ENCODE assay signal across 10 cellular contexts in genomic region chr18:5630766-5631413, GRCh38.
A peak's percentile ranks its signal among the peaks of the same experiment; 100 is the strongest.
DNase-seq lines count a peak whose midpoint lies in the region; TF ChIP-seq lines count a peak whose summit lies in the region.
"Had no signal": no experiment of that assay in that cellular context is flagged by ENCODE, and none has a peak within 500 bp of the region (broad histone marks: within the 10 kb centered on the region; RNA-seq: fewer than 3 reads in every experiment).

No MANE protein-coding gene starts in this region.

- H2AFZ ChIP-seq in trophoblast cell (ENCODE audit: insufficient read depth, low read length, poor library complexity), result no peak overlapping the region

- H2BK120ac ChIP-seq in trophoblast cell (ENCODE audit: insufficient read depth, low read length, poor library complexity), result peak overlapping the region; percentile 14

- no peak for TF ChIP-seq CTCF in glutamatergic neuron (IDR thresholded peaks at IDR 0.05; ENCODE audit: partially characterized antibody, unreplicated experiment)

- no peak overlapping the region for H3K14ac ChIP-seq in trophoblast cell (ENCODE audit: low read length)

- peak overlapping the region; percentile 10 for H3K4me3 Mint-ChIP-seq in glutamatergic neuron (ENCODE audit: unreplicated experiment)

- H3K36me3 Mint-ChIP-seq in glutamatergic neuron (ENCODE audit: unreplicated experiment), result no peaks in the 10 kb centered on the region

- DNase-seq in DMS53 (lab: John Stamatoyannopoulos, UW) (peak; percentile 43), DMS53 treated with DMSO at 0.1 percent for 48 hours (lab: John Stamatoyannopoulos, UW; ENCODE audit: unreplicated experiment) (no peak), RPMI7951 (ENCODE audit: low read depth) (peak; percentile 39), glutamatergic neuron (no peak), trophoblast cell (no peak), GM03348 (ENCODE audit: low spot score) (no peak), glomerular visceral epithelial cell (ENCODE audit: extremely low spot score) (no peak), NCI-H1105 (lab: John Stamatoyannopoulos, UW) (no peak)
- DNase-seq: OCI-M1 had no signal

- peak overlapping the region; percentile 82 for H3K4me2 ChIP-seq in trophoblast cell (ENCODE audit: low read length)

- no peak overlapping the region for H4K12ac ChIP-seq in trophoblast cell (ENCODE audit: low read depth, low read length)

- H4K91ac ChIP-seq in trophoblast cell (ENCODE audit: low read depth, low read length), result peak overlapping the region; percentile 16

- no peaks in the 10 kb centered on the region for H3K9me3 ChIP-seq in trophoblast cell (ENCODE audit: insufficient read depth, low read depth, low read length)

- H2BK5ac ChIP-seq in trophoblast cell (ENCODE audit: low read depth, low read length, poor library complexity), result no peak overlapping the region

- H3K9ac ChIP-seq in trophoblast cell (ENCODE audit: low read length), result no peak overlapping the region

- no peaks in the 10 kb centered on the region for H3K4me1 Mint-ChIP-seq in glutamatergic neuron (ENCODE audit: low read depth, unreplicated experiment)

- peak overlapping the region; percentile 21 for H2BK12ac ChIP-seq in trophoblast cell (ENCODE audit: low read length)

- peaks cover 30% of the 10 kb centered on the region for H3K79me1 ChIP-seq in trophoblast cell (ENCODE audit: low read length)

- no CpG with 5 or more reads among the region's 19 CpGs for WGBS in trophoblast cell (ENCODE audit: extremely low coverage, insufficient coverage, insufficient read length)

- H3K4me3 ChIP-seq in trophoblast cell (ENCODE audit: low read depth, low read length), result no peak overlapping the region

- H3K79me2 ChIP-seq in trophoblast cell (ENCODE audit: control insufficient read depth, insufficient read depth, low read length, poor library complexity), result peaks cover 27% of the 10 kb centered on the region

- H3K4me1 ChIP-seq in trophoblast cell (ENCODE audit: control insufficient read depth in 1 of 2, insufficient read depth in 2 of 2, low read length in 2 of 2), result peaks cover 9 to 14% of the 10 kb centered on the region in 2 experiments

- peak overlapping the region; percentile 71 for H4K8ac ChIP-seq in trophoblast cell (ENCODE audit: low read depth, low read length)

- peaks cover 6% of the 10 kb centered on the region for H3K27me3 Mint-ChIP-seq in glutamatergic neuron (ENCODE audit: unreplicated experiment)

- no peaks in the 10 kb centered on the region for H3K36me3 ChIP-seq in trophoblast cell (ENCODE audit: control insufficient read depth in 1 of 2, insufficient read depth in 2 of 2, low read length in 2 of 2)

- no peak overlapping the region for H3K4ac ChIP-seq in trophoblast cell (ENCODE audit: low read depth, low read length)

- peak overlapping the region; percentile 17 for H2AK5ac ChIP-seq in trophoblast cell (ENCODE audit: low read length)

- H3K27ac Mint-ChIP-seq in glutamatergic neuron (ENCODE audit: unreplicated experiment), result no peak overlapping the region

- no peaks in the 10 kb centered on the region for H3K27me3 ChIP-seq in trophoblast cell (ENCODE audit: insufficient read depth, low read length)

- no peak overlapping the region for H3K27ac ChIP-seq in trophoblast cell (ENCODE audit: low read depth, low read length)
- H3K27ac ChIP-seq: 22Rv1 had no signal

- H3K23ac ChIP-seq in trophoblast cell (ENCODE audit: low read length), result no peak overlapping the region

- peak overlapping the region; percentile 18 for H3K18ac ChIP-seq in trophoblast cell (ENCODE audit: low read length)

- peaks cover 3% of the 10 kb centered on the region for H3K9me3 Mint-ChIP-seq in glutamatergic neuron (ENCODE audit: unreplicated experiment)

Comparison
In these comparisons a context has a peak if more than half of its experiments do, and no peak if none do; other contexts are left out.
1. DNase-seq: peak in DMS53 (single experiment) and RPMI7951 (single experiment); none in DMS53 treated with DMSO at 0.1 percent for 48 hours (single experiment), glutamatergic neuron (single experiment), trophoblast cell (0 of 2), GM03348 (single experiment), glomerular visceral epithelial cell (single experiment) and NCI-H1105 (single experiment).